22 cellular contexts compared by ENCODE assay signal in the genomic region with DNA sequence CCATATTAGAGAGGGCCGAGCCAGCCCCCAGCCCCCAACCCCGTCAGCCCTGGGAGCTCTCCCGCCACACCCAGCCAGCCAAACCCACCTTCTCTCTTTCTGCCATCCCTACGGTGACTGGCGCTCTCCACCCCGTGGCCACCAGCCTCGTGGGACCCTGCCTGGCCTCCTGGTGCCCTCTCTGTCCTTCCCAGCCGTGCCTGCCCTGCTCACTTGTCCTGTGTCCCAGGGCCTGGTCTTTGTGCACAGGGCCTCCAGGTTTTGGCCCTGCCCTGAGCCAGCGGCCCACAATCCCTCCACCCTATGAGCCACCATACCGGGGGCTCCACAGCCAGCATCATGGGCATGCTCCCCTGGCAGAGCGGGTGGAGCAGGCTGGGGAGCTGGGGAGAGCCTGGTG.
"Had no signal": no experiment of that assay in that cellular context is flagged by ENCODE, and none has a peak within 500 bp of the region (broad histone marks: within the 10 kb centered on the region; RNA-seq: fewer than 3 reads in every experiment).

No MANE protein-coding gene starts in this region.

- H3K4me2 ChIP-seq: KMS-11, PC-9 had no signal

- DNase-seq: activated CD4-positive, alpha-beta memory T cell treated with anti-CD3 and anti-CD28 coated beads for 36 hours; activated CD4-positive, alpha-beta T cell treated with anti-CD3 and anti-CD28 coated beads, Interleukin-2, amount 10 ng/mL, durations not matched to agents 7 days and 5 days; activated CD4-positive, CD25-positive, alpha-beta regulatory T cell; activated CD8-positive, alpha-beta memory T cell treated with anti-CD3 and anti-CD28 coated beads for 24 hours; activated effector memory CD4-positive, alpha-beta T cell treated with anti-CD3 and anti-CD28 coated beads, Interleukin-2, amount 50 U/mL, for 16 hours; activated naive CD4-positive, alpha-beta T cell treated with Interleukin-2 at 50 U/mL for 16 hours; activated naive CD8-positive, alpha-beta T cell treated with anti-CD3 and anti-CD28 coated beads, Interleukin-2, amount 50 U/mL, for 24 hours; activated T-cell treated with anti-CD3 and anti-CD28 coated beads, Interleukin-2, amount 50 U/mL, for 4 hours; amniotic stem cell; NCI-H1092; NCI-H1694; NCI-H2029 treated with DMSO at 0.1 percent for 48 hours; NCI-H510A treated with DMSO at 0.1 percent for 48 hours; NCI-H69; PC-9; T-cell; T-helper 2 cell; T1000 had no signal

- H3K9ac ChIP-seq: KMS-11 had no signal

- H3K4me3 ChIP-seq: PC-9, SK-N-MC had no signal

- H2AFZ ChIP-seq: PC-9 had no signal

- FAIRE-seq: astrocyte had no signal

- H3K27ac ChIP-seq: KMS-11, PC-9, SK-N-MC, VCaP had no signal
